ENCODE assay signal across 18 cellular contexts in genomic region chr2:174436351-174436750, GRCh38.
"Had no signal": no experiment of that assay in that cellular context is flagged by ENCODE, and none has a peak within 500 bp of the region (broad histone marks: within the 10 kb centered on the region; RNA-seq: fewer than 3 reads in every experiment).

No MANE protein-coding gene starts in this region.

- H3K27me3 ChIP-seq: gastroesophageal sphincter, spleen, tibial artery, uterus had no signal

- H3K36me3 ChIP-seq: uterus had no signal

- H3K27ac ChIP-seq: coronary artery, gastroesophageal sphincter, psoas muscle, spleen, tibial artery, uterus had no signal

- H3K27me3 Mint-ChIP-seq: activated CD4-positive, alpha-beta T cell treated with anti-CD3 and anti-CD28 coated beads, Interleukin-2, amount 10 ng/mL, durations not matched to agents 7 days and 5 days; activated naive CD8-positive, alpha-beta T cell treated with anti-CD3 and anti-CD28 coated beads for 36 hours; T-cell had no signal

- H3K4me3 Mint-ChIP-seq: activated CD4-positive, alpha-beta T cell treated with anti-CD3 and anti-CD28 coated beads, Interleukin-2, amount 10 ng/mL, durations not matched to agents 7 days and 5 days; activated naive CD8-positive, alpha-beta T cell treated with anti-CD3 and anti-CD28 coated beads for 36 hours; nephron; T-cell had no signal

- H3K9me3 Mint-ChIP-seq: activated CD4-positive, alpha-beta T cell treated with anti-CD3 and anti-CD28 coated beads, Interleukin-2, amount 10 ng/mL, durations not matched to agents 7 days and 5 days; activated naive CD8-positive, alpha-beta T cell treated with anti-CD3 and anti-CD28 coated beads for 36 hours; nephron; T-cell had no signal

- H3K4me1 Mint-ChIP-seq: activated CD4-positive, alpha-beta T cell treated with anti-CD3 and anti-CD28 coated beads, Interleukin-2, amount 10 ng/mL, durations not matched to agents 7 days and 5 days; activated naive CD8-positive, alpha-beta T cell treated with anti-CD3 and anti-CD28 coated beads for 36 hours; nephron; T-cell had no signal

- H3K4me3 ChIP-seq: coronary artery, gastroesophageal sphincter, psoas muscle, spleen, tibial artery, uterus had no signal

- H3K27ac Mint-ChIP-seq: activated CD4-positive, alpha-beta T cell treated with anti-CD3 and anti-CD28 coated beads, Interleukin-2, amount 10 ng/mL, durations not matched to agents 7 days and 5 days; activated naive CD8-positive, alpha-beta T cell treated with anti-CD3 and anti-CD28 coated beads for 36 hours; T-cell had no signal

- DNase-seq: activated CD4-positive, alpha-beta T cell treated with anti-CD3 and anti-CD28 coated beads, Interleukin-2, amount 10 ng/mL, durations not matched to agents 7 days and 5 days; activated CD8-positive, alpha-beta memory T cell treated with anti-CD3 and anti-CD28 coated beads for 24 hours; activated naive CD8-positive, alpha-beta T cell treated with anti-CD3 and anti-CD28 coated beads for 36 hours; anterior cingulate cortex; effector CD8-positive, alpha-beta T cell; kidney; left ventricle myocardium superior; mesendoderm; psoas muscle; spleen; T-cell; T-helper 9 cell; tibial artery; uterus had no signal

- ATAC-seq: gastroesophageal sphincter, left ventricle myocardium superior, psoas muscle, sciatic nerve, T-cell had no signal
